In the genomic region with DNA sequence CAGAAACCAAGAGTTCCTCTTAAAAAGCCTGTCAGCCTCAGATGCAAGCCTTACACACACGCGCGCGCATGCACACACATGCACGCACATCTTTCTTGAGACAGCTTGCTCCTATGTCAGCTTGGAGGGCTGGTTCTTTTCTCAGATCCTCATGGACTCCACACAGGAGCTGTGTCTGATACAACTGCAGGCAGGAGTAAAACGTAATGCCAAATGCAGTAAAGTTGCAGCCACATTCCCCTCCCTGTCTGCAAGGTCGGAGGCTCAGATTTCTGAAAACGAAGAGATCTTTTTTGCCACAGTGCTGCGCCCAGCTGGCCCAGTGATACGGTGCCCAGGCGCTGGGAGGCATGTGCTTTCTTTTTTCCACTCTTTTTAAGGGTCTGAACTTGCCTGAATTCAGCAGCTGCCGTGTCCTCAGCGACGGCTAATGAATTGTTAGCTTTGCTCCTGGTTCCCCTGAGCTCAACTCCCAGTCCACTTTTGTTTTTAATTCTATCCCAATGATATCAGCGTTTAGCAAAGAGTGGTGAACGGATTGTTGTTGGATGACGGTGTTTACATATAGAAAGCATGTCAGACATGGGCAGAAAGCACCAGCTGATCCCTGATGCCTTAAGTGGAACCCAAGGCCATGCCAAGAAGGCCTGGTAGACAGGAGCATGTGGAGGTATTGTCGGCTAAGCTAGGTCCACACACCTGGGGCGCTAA, we compare ENCODE assay signal across 12 cellular contexts.
A peak's percentile ranks its signal among the peaks of the same experiment; 100 is the strongest.
DNase-seq lines count a peak whose midpoint lies in the region; ATAC-seq, FAIRE-seq and TF ChIP-seq lines count a peak whose summit lies in the region.
"Had no signal": no experiment of that assay in that cellular context is flagged by ENCODE, and none has a peak within 500 bp of the region (broad histone marks: within the 10 kb centered on the region; RNA-seq: fewer than 3 reads in every experiment).

No MANE protein-coding gene starts in this region.

- no peak overlapping the region for H3K4me3 Mint-ChIP-seq in astrocyte (ENCODE audit: unreplicated experiment)
- H3K4me3 Mint-ChIP-seq in mesothelial cell of epicardium = no peak overlapping the region

- CTCF ChIA-PET in mammary epithelial cell (lab: Charles Lee; ENCODE audit: low non-redundant PET) = no interaction called here

- H3K9me3 ChIP-seq in breast epithelium (no peaks in the 10 kb centered on the region), mammary epithelial cell (replicated peaks; ENCODE audit: insufficient read depth, low read length) (no peaks in the 10 kb centered on the region), astrocyte (ENCODE audit: insufficient read depth, low read depth, low read length) (no peaks in the 10 kb centered on the region), uterus (no peaks in the 10 kb centered on the region), Karpas-422 (ENCODE audit: low read length) (no peaks in the 10 kb centered on the region)

- H3K27me3 ChIP-seq in breast epithelium = no peaks in the 10 kb centered on the region
- no peaks in the 10 kb centered on the region for H3K27me3 ChIP-seq in mammary epithelial cell (ENCODE audit: insufficient read depth, low read length)
- peaks cover 5% of the 10 kb centered on the region for H3K27me3 ChIP-seq in astrocyte (ENCODE audit: insufficient read depth, low read length)
- no peaks in the 10 kb centered on the region for H3K27me3 ChIP-seq in uterus
- H3K27me3 ChIP-seq in Karpas-422 (ENCODE audit: low read length) = no peaks in the 10 kb centered on the region
- H3K27me3 ChIP-seq: BLaER1 treated with 17β-estradiol and CSF1 and Interleukin-3, amounts not matched to agents 10 nM and 100 nM had no signal

- intact Hi-C loops in breast epithelium (cut with DNase I; ENCODE audit: low total_unique reads) (no loop called here), mammary epithelial cell (cut with micrococcal nuclease) (no loop called here), uterus (cut with DNase I; ENCODE audit: low total_unique reads) (no loop called here)

- TF ChIP-seq CTCF in breast epithelium (IDR thresholded peaks at IDR 0.05) = no peak
- TF ChIP-seq CTCF in mammary epithelial cell (conservative IDR thresholded peaks at IDR 0.05 in 1 of 2, IDR thresholded peaks at IDR 0.05 in 1 of 2; ENCODE audit: extremely low read depth in 1 of 2, insufficient read depth in 1 of 2, low read depth in 1 of 2, low read length in 2 of 2) = no peak
- TF ChIP-seq CTCF in astrocyte (IDR thresholded peaks at IDR 0.05; ENCODE audit: insufficient read depth, low read depth, low read length) = no peak
- no peak for TF ChIP-seq CTCF in mesothelial cell of epicardium (IDR thresholded peaks at IDR 0.05; ENCODE audit: unreplicated experiment)
- no peak for TF ChIP-seq CTCF in uterus (IDR thresholded peaks at IDR 0.05)

- H3K27ac Mint-ChIP-seq in astrocyte (ENCODE audit: unreplicated experiment) (no peak overlapping the region), mesothelial cell of epicardium (peak overlapping the region; percentile 60)

- no peaks in the 10 kb centered on the region for H4K20me1 ChIP-seq in mammary epithelial cell (ENCODE audit: insufficient read depth, low read length)
- peaks cover 5% of the 10 kb centered on the region for H4K20me1 ChIP-seq in astrocyte (ENCODE audit: insufficient read depth, low read length)
- H4K20me1 ChIP-seq in Karpas-422 (ENCODE audit: insufficient read depth, low read depth, low read length) = no peaks in the 10 kb centered on the region

- H3K36me3 ChIP-seq in breast epithelium (no peaks in the 10 kb centered on the region), mammary epithelial cell (ENCODE audit: insufficient read depth, low read length) (no peaks in the 10 kb centered on the region), astrocyte (ENCODE audit: insufficient read depth, low read length) (no peaks in the 10 kb centered on the region), uterus (no peaks in the 10 kb centered on the region), Karpas-422 (ENCODE audit: insufficient read depth, low read length) (no peaks in the 10 kb centered on the region)

- H3K4me1 Mint-ChIP-seq in astrocyte (ENCODE audit: low read depth, unreplicated experiment) (peaks cover 7% of the 10 kb centered on the region), mesothelial cell of epicardium (peaks cover 18% of the 10 kb centered on the region)

- no peaks in the 10 kb centered on the region for H3K27me3 Mint-ChIP-seq in astrocyte (ENCODE audit: low read depth, unreplicated experiment)
- no peaks in the 10 kb centered on the region for H3K27me3 Mint-ChIP-seq in mesothelial cell of epicardium (ENCODE audit: low read depth)

- no peaks in the 10 kb centered on the region for H3K9me2 ChIP-seq in Karpas-422 (replicated peaks; ENCODE audit: insufficient read depth, low read length)

- WGBS in mammary epithelial cell (ENCODE audit: low coverage, missing lambda C conversion rate) = 37% methylated on average over 19 of the region's 19 CpGs

- DNase-seq in breast epithelium (ENCODE audit: low spot score in 2 of 2) (no peak), mammary epithelial cell (no peak), astrocyte (ENCODE audit: low read depth) (no peak), mesothelial cell of epicardium (ENCODE audit: low spot score in 2 of 2, unreplicated experiment in 2 of 2) (no peak), uterus (no peak), T-helper 9 cell (no peak), Karpas-422 (no peak)
- DNase-seq: aorta; SHP77; stimulated activated CD4-positive, alpha-beta T cell treated with anti-CD3 and anti-CD28 coated beads, Interleukin-4, amount 100 ng/mL, for 24 hours had no signal

- peak; percentile 13 for FAIRE-seq in astrocyte (lab: Jason Lieb, UNC)

- H3K9ac ChIP-seq in mammary epithelial cell (ENCODE audit: insufficient read depth, low read length) = no peak overlapping the region
- peak overlapping the region; percentile 39 for H3K9ac ChIP-seq in astrocyte (ENCODE audit: low read length)
- no peak overlapping the region for H3K9ac ChIP-seq in Karpas-422 (ENCODE audit: low read length)
- H3K9ac ChIP-seq: BLaER1 treated with 17β-estradiol and CSF1 and Interleukin-3, amounts not matched to agents 10 nM and 100 nM had no signal

- H3K4me2 ChIP-seq in mammary epithelial cell (ENCODE audit: insufficient read depth, low read depth, low read length) = no peak overlapping the region
- peak overlapping the region; percentile 75 for H3K4me2 ChIP-seq in astrocyte (ENCODE audit: low read length)
- H3K4me2 ChIP-seq in Karpas-422 (ENCODE audit: low read depth, low read length, poor library complexity, severe bottlenecking) = no peak overlapping the region
- H3K4me2 ChIP-seq: BLaER1 treated with 17β-estradiol and CSF1 and Interleukin-3, amounts not matched to agents 10 nM and 100 nM had no signal

- dilution Hi-C loops in mammary epithelial cell (cut with HindIII; ENCODE audit: low sequenced_read_pairs) = no loop called here

- no peak overlapping the region for H2AFZ ChIP-seq in mammary epithelial cell (ENCODE audit: low read depth, low read length)
- peak overlapping the region; percentile 13 for H2AFZ ChIP-seq in astrocyte (ENCODE audit: low read depth, low read length)
- no peak overlapping the region for H2AFZ ChIP-seq in Karpas-422 (ENCODE audit: low read length)

- H3K4me3 ChIP-seq in breast epithelium = peak overlapping the region; percentile 10 to 33 (median 29)
- H3K4me3 ChIP-seq in mammary epithelial cell (replicated peaks in 1 of 3; ENCODE audit: insufficient read depth in 1 of 3, low read depth in 2 of 3, low read length in 3 of 3) = no peak overlapping the region
- H3K4me3 ChIP-seq in astrocyte (ENCODE audit: insufficient read depth, low read depth, low read length) = no peak overlapping the region
- H3K4me3 ChIP-seq in uterus = peak overlapping the region; percentile 7 to 29
- H3K4me3 ChIP-seq in Karpas-422 (ENCODE audit: low read length) = no peak overlapping the region
- H3K4me3 ChIP-seq: BLaER1 treated with 17β-estradiol and CSF1 and Interleukin-3, amounts not matched to agents 10 nM and 100 nM had no signal

- H3K79me2 ChIP-seq in mammary epithelial cell (ENCODE audit: insufficient read depth, low read length) (no peaks in the 10 kb centered on the region), astrocyte (ENCODE audit: insufficient read depth, low read length) (no peaks in the 10 kb centered on the region), Karpas-422 (ENCODE audit: low read length) (no peaks in the 10 kb centered on the region)

- no peak for TF ChIP-seq POLR2A in breast epithelium (IDR thresholded peaks at IDR 0.05)
- TF ChIP-seq POLR2A in uterus (IDR thresholded peaks at IDR 0.05) = no peak

- no TSS peak for BruUV-seq in mammary epithelial cell (replicated peaks; lab: Mats Ljungman, UMichigan)

- H3K36me3 Mint-ChIP-seq in astrocyte (ENCODE audit: low read depth, unreplicated experiment) (peaks cover 7% of the 10 kb centered on the region), mesothelial cell of epicardium (peaks cover 7% of the 10 kb centered on the region)

- in situ Hi-C loops in mammary epithelial cell (cut with MboI; ENCODE audit: low sequenced_read_pairs in 2 of 2) = no loop called here

- H3K27ac ChIP-seq in breast epithelium (no peak overlapping the region), mammary epithelial cell (ENCODE audit: insufficient read depth, low read depth, low read length) (no peak overlapping the region), astrocyte (ENCODE audit: low read depth, low read length) (peak overlapping the region; percentile 15), uterus (peak overlapping the region; percentile 33 to 38), Karpas-422 (ENCODE audit: low read length) (no peak overlapping the region)
- H3K27ac ChIP-seq: BLaER1 treated with 17β-estradiol and CSF1 and Interleukin-3, amounts not matched to agents 10 nM and 100 nM had no signal

- no peak for ATAC-seq in HG03469 (IDR thresholded peaks at IDR 0.05; ENCODE audit: unreplicated experiment)

- no peaks in the 10 kb centered on the region for H3K4me1 ChIP-seq in breast epithelium
- no peaks in the 10 kb centered on the region for H3K4me1 ChIP-seq in mammary epithelial cell (ENCODE audit: insufficient read depth, low read length)
- peaks cover 10% of the 10 kb centered on the region for H3K4me1 ChIP-seq in astrocyte (ENCODE audit: insufficient read depth, low read length)
- H3K4me1 ChIP-seq in uterus = no peaks in the 10 kb centered on the region
- peaks cover 26% of the 10 kb centered on the region for H3K4me1 ChIP-seq in Karpas-422 (ENCODE audit: low read length)

- H3K9me3 Mint-ChIP-seq in astrocyte (ENCODE audit: unreplicated experiment) (peaks cover 3% of the 10 kb centered on the region), mesothelial cell of epicardium (no peaks in the 10 kb centered on the region)

Comparison
In these comparisons a context has a peak if more than half of its experiments do, and no peak if none do; other contexts are left out.
1. H3K4me3 ChIP-seq: peak in breast epithelium (3 of 3) and uterus (2 of 2); none in mammary epithelial cell (0 of 3), astrocyte (single experiment) and Karpas-422 (single experiment).
2. H3K27ac ChIP-seq: peak in astrocyte (single experiment) and uterus (2 of 2); none in breast epithelium (0 of 2), mammary epithelial cell (single experiment) and Karpas-422 (single experiment).